ENCODE assay signal across 14 cellular contexts in the genomic region with DNA sequence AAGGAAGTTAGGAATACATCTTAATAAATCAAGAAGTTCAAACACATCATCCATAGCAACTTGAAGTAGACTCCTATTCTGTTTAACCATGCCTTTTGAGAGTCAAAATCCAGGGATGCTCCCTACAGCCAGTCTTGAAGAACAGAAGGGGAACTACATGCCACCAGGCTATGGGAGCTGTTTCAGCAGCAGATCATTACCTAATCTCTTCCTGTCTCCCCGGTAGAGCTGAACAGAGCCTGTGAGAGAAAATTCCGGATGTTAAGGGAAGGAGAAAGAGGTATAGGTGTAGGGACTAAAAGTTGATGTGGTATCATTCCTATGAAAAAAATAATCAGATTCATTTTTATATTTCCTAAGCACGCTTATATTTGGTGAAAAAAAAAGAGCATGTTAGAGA.
DNase-seq lines count a peak whose midpoint lies in the region; ATAC-seq and TF ChIP-seq lines count a peak whose summit lies in the region.
"Had no signal": no experiment of that assay in that cellular context is flagged by ENCODE, and none has a peak within 500 bp of the region (broad histone marks: within the 10 kb centered on the region; RNA-seq: fewer than 3 reads in every experiment).

No MANE protein-coding gene starts in this region.

- H3K27me3 ChIP-seq in heart right ventricle (no peaks in the 10 kb centered on the region), liver (ENCODE audit: control insufficient read depth in 4 of 4, insufficient read depth in 4 of 4, low read length in 3 of 4) (no peaks in the 10 kb centered on the region), gastrocnemius medialis (no peaks in the 10 kb centered on the region)

- H3K27ac ChIP-seq in heart right ventricle (peak overlapping the region; percentile 38 to 82 (median 73)), liver (ENCODE audit: low read depth in 1 of 2, low read length in 2 of 2) (peak overlapping the region; percentile 27 to 54), gastrocnemius medialis (peak overlapping the region; percentile 57 to 73 (median 64))

- DNase-seq in heart right ventricle: no peak
- DNase-seq in Right ventricle myocardium inferior (ENCODE audit: missing footprints): no peak
- peak; percentile 14 for DNase-seq in NB4 (ENCODE audit: low read depth)
- no peak for DNase-seq in gastrocnemius medialis
- no peak for DNase-seq in sciatic nerve (ENCODE audit: low spot score)
- DNase-seq in SW480 (ENCODE audit: low spot score): no peak
- DNase-seq: Caco-2, DMS53, HCEC 1CT, NCI-H1092, NCI-H2107, NCI-H345, NCI-H69 had no signal

- no peak overlapping the region for H3K4me3 ChIP-seq in heart right ventricle
- no peak overlapping the region for H3K4me3 ChIP-seq in NB4 (ENCODE audit: low read depth, low read length)
- no peak overlapping the region for H3K4me3 ChIP-seq in liver (ENCODE audit: low read depth in 1 of 3, low read length in 3 of 3)
- no peak overlapping the region for H3K4me3 ChIP-seq in gastrocnemius medialis

- no peaks in the 10 kb centered on the region for H3K9me3 ChIP-seq in heart right ventricle
- H3K9me3 ChIP-seq in liver (ENCODE audit: control insufficient read depth in 4 of 4, low read length in 3 of 4): no peaks in the 10 kb centered on the region
- H3K9me3 ChIP-seq in gastrocnemius medialis: no peaks in the 10 kb centered on the region
- H3K9me3 ChIP-seq: Caco-2 had no signal

- in situ Hi-C loops in gastrocnemius medialis (cut with MboI; ENCODE audit: low sequenced_read_pairs in 4 of 4): no loop called here

- ATAC-seq in heart right ventricle: no peak
- ATAC-seq in Right ventricle myocardium inferior: no peak
- no peak for ATAC-seq in gastrocnemius medialis
- no peak for ATAC-seq in sciatic nerve

- no peak overlapping the region for H3K9ac ChIP-seq in liver (ENCODE audit: low read depth in 1 of 2, low read length in 2 of 2)

- H3K36me3 ChIP-seq in heart right ventricle: no peaks in the 10 kb centered on the region
- no peaks in the 10 kb centered on the region for H3K36me3 ChIP-seq in liver (ENCODE audit: control insufficient read depth in 4 of 4, insufficient read depth in 3 of 4, low read depth in 1 of 4, low read length in 3 of 4)
- H3K36me3 ChIP-seq in gastrocnemius medialis: no peaks in the 10 kb centered on the region

- TF ChIP-seq CTCF in heart right ventricle (IDR thresholded peaks at IDR 0.05) (no peak), NB4 (IDR thresholded peaks at IDR 0.05; ENCODE audit: low read depth, low read length) (no peak), liver (IDR thresholded peaks at IDR 0.05; ENCODE audit: low read depth, low read length, missing input control) (no peak), gastrocnemius medialis (IDR thresholded peaks at IDR 0.05 in 4 of 5, conservative IDR thresholded peaks at IDR 0.05 in 1 of 5) (no peak)

- intact Hi-C loops in heart right ventricle (cut with DNase I): loop anchor here in 3 of 10 donors (5.0 to 10.0 kb wide), 4 partner anchors 143 to 354 kb away; a partner anchor contains a TSS
- intact Hi-C loops in Right ventricle myocardium inferior (cut with DNase I): loop anchor here (10.0 kb wide), 2 partner anchors 194 to 236 kb away; no protein-coding TSS in a partner anchor
- intact Hi-C loops in gastrocnemius medialis (cut with DNase I; ENCODE audit: low total_unique reads): loop anchor here (10.0 kb wide), 2 partner anchors 64 to 354 kb away; a partner anchor contains a TSS
- intact Hi-C loops in sciatic nerve (cut with DNase I): no loop called here

- peaks cover 8 to 40% (median 29%) of the 10 kb centered on the region in 9 donors for H3K4me1 ChIP-seq in heart right ventricle
- H3K4me1 ChIP-seq in liver (ENCODE audit: control insufficient read depth in 4 of 4, insufficient read depth in 4 of 4, low read length in 3 of 4): peaks cover 0 to 3% (median 0%) of the 10 kb centered on the region in 4 donors
- peaks cover 31 to 37% of the 10 kb centered on the region in 2 donors for H3K4me1 ChIP-seq in gastrocnemius medialis

- TF ChIP-seq RAD21 in liver (IDR thresholded peaks at IDR 0.05): no peak

- WGBS in heart right ventricle, 2 donors: 64 to 77% methylated on average over 3 of the region's 3 CpGs
- 70% methylated on average over 3 of the region's 3 CpGs for WGBS in liver

- TF ChIP-seq POLR2A in NB4 (IDR thresholded peaks at IDR 0.05; ENCODE audit: extremely low read depth, insufficient read length): no peak
- TF ChIP-seq POLR2A in gastrocnemius medialis (IDR thresholded peaks at IDR 0.05): no peak

TF ChIP-seq in liver, 16 proteins besides CTCF, POLR2A, EP300 and RAD21:
- TF ChIP-seq YY1 (IDR thresholded peaks at IDR 0.05): no peak
